Comparison of ENCODE assay signal across 8 cellular contexts in the genomic region with DNA sequence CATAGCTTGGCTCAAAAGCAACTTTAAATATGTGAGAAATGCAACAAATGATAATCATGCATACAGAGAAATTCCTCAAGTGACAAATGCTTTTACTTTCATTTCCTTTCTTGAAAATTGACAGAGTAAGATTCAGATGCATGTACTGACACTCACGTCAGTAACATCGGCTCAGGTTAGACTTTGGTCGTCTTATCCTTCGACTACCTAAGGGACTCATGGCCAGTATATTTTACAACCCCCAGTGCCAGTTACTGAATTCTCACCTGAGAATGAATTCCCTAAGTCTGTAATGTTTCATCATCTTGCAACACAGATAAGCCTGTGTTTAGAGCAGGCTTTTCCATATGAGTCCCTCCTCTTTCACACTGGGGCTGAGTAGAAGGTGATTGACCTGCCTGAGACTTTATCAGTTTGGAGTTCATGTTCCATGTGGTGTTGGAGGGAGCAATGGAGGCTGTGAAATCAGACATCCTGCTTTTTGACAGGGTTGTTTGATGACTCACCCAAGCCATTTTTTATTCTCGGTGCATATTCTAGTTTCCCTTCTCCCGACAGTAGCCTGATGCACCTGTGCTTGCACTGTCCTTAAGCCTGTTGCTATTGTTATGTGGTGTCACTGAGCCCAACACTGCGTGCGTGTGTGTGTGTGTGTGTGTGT. TPM values are rescaled to one million over a fixed set of nuclear protein-coding genes. Genes with fewer than 3 reads are reported as not detected.
DNase-seq lines count a peak whose midpoint lies in the region; ATAC-seq and TF ChIP-seq lines count a peak whose summit lies in the region.

No MANE protein-coding gene starts in this region.

- H3K27me3 Mint-ChIP-seq in activated CD4-positive, alpha-beta T cell treated with anti-CD3 and anti-CD28 coated beads for 36 hours: peaks cover 29% of the 10 kb centered on the region
- H3K27me3 Mint-ChIP-seq in GM23338 (ENCODE audit: insufficient read depth, low read depth, poor library complexity): peaks cover 2% of the 10 kb centered on the region

- H3K27me3 ChIP-seq in GM23338 (ENCODE audit: insufficient read depth): no peaks in the 10 kb centered on the region

- H3K27ac ChIP-seq in GM23338 (ENCODE audit: low read depth): no peak overlapping the region
- H3K27ac ChIP-seq in OCI-LY7 (ENCODE audit: low read depth, low read length, poor library complexity, severe bottlenecking): no peak overlapping the region

- H3K4me2 ChIP-seq in GM23338 (no peak overlapping the region), OCI-LY7 (ENCODE audit: low read length) (no peak overlapping the region)

- peaks cover 6% of the 10 kb centered on the region for H3K36me3 Mint-ChIP-seq in activated CD4-positive, alpha-beta T cell treated with anti-CD3 and anti-CD28 coated beads for 36 hours (ENCODE audit: low read depth)
- H3K36me3 Mint-ChIP-seq in GM23338 (ENCODE audit: low read depth): no peaks in the 10 kb centered on the region
- no peaks in the 10 kb centered on the region for H3K36me3 Mint-ChIP-seq in stimulated activated effector memory CD8-positive, alpha-beta T cell treated with anti-CD3 and anti-CD28 coated beads, Interleukin-12 subunit alpha, Interleukin-12 subunit beta, amount 100 ng/mL, for 72 hours

- H3K4me3 Mint-ChIP-seq in activated CD4-positive, alpha-beta T cell treated with anti-CD3 and anti-CD28 coated beads for 36 hours: peak overlapping the region; percentile 30
- H3K4me3 Mint-ChIP-seq in GM23338: no peak overlapping the region
- H3K4me3 Mint-ChIP-seq in stimulated activated effector memory CD8-positive, alpha-beta T cell treated with anti-CD3 and anti-CD28 coated beads, Interleukin-12 subunit alpha, Interleukin-12 subunit beta, amount 100 ng/mL, for 72 hours: peak overlapping the region; percentile 3

- H3K4me1 Mint-ChIP-seq in activated CD4-positive, alpha-beta T cell treated with anti-CD3 and anti-CD28 coated beads for 36 hours: peaks cover 26% of the 10 kb centered on the region
- H3K4me1 Mint-ChIP-seq in GM23338: no peaks in the 10 kb centered on the region
- peaks cover 21% of the 10 kb centered on the region for H3K4me1 Mint-ChIP-seq in stimulated activated effector memory CD8-positive, alpha-beta T cell treated with anti-CD3 and anti-CD28 coated beads, Interleukin-12 subunit alpha, Interleukin-12 subunit beta, amount 100 ng/mL, for 72 hours

- H3K4me3 ChIP-seq in GM23338 (no peak overlapping the region), OCI-LY7 (ENCODE audit: low read depth, low read length, poor library complexity, severe bottlenecking) (no peak overlapping the region)

- TF ChIP-seq CTCF in GM23338 (conservative IDR thresholded peaks at IDR 0.05; ENCODE audit: low read depth in 2 of 2) (no peak), OCI-LY7 (conservative IDR thresholded peaks at IDR 0.05; ENCODE audit: low read length) (no peak)

- POLR2A ChIA-PET in activated CD4-positive, alpha-beta T cell treated with anti-CD3 and anti-CD28 coated beads for 36 hours (lab: Charles Lee): interaction anchor here (0.5 to 0.7 kb wide), 2 partner anchors 20 to 886 kb away, joined by 3 to 6 read pairs; no protein-coding TSS in a partner anchor
- POLR2A ChIA-PET in OCI-LY7 (lab: Charles Lee): interaction anchor here (0.6 kb wide), 1 partner anchor 513 kb away, joined by 3 read pairs; no protein-coding TSS in a partner anchor

- H3K27ac Mint-ChIP-seq in activated CD4-positive, alpha-beta T cell treated with anti-CD3 and anti-CD28 coated beads for 36 hours: peak overlapping the region; percentile 59
- no peak overlapping the region for H3K27ac Mint-ChIP-seq in GM23338
- peak overlapping the region; percentile 37 for H3K27ac Mint-ChIP-seq in stimulated activated effector memory CD8-positive, alpha-beta T cell treated with anti-CD3 and anti-CD28 coated beads, Interleukin-12 subunit alpha, Interleukin-12 subunit beta, amount 100 ng/mL, for 72 hours

- intact Hi-C loops in activated CD4-positive, alpha-beta T cell treated with anti-CD3 and anti-CD28 coated beads for 36 hours (cut with DNase I, micrococcal nuclease): loop anchor here in 1 of 2 experiments (2.0 to 10.0 kb wide), 4 partner anchors 203 to 861 kb away; no protein-coding TSS in a partner anchor
- intact Hi-C loops in OCI-LY7 (cut with micrococcal nuclease; ENCODE audit: unreplicated experiment): no loop called here

- H3K79me2 ChIP-seq in GM23338 (replicated peaks; ENCODE audit: insufficient read depth) (no peaks in the 10 kb centered on the region), OCI-LY7 (ENCODE audit: insufficient read depth, low read depth, low read length) (no peaks in the 10 kb centered on the region)

- H4K20me1 ChIP-seq in GM23338 (replicated peaks; ENCODE audit: insufficient read depth): no peaks in the 10 kb centered on the region
- H4K20me1 ChIP-seq in OCI-LY7 (ENCODE audit: insufficient read depth, low read length): no peaks in the 10 kb centered on the region

- H3K9me3 Mint-ChIP-seq in activated CD4-positive, alpha-beta T cell treated with anti-CD3 and anti-CD28 coated beads for 36 hours (ENCODE audit: low read depth): peaks cover 11% of the 10 kb centered on the region
- peaks cover 7% of the 10 kb centered on the region for H3K9me3 Mint-ChIP-seq in GM23338
- H3K9me3 Mint-ChIP-seq in stimulated activated effector memory CD8-positive, alpha-beta T cell treated with anti-CD3 and anti-CD28 coated beads, Interleukin-12 subunit alpha, Interleukin-12 subunit beta, amount 100 ng/mL, for 72 hours: peaks cover 5% of the 10 kb centered on the region

- no TSS peak for BruUV-seq in OCI-LY7 (replicated peaks; lab: Mats Ljungman, UMichigan)

- H3K9me2 ChIP-seq in GM23338 (ENCODE audit: insufficient read depth) (no peaks in the 10 kb centered on the region), OCI-LY7 (ENCODE audit: insufficient read depth, low read length) (no peaks in the 10 kb centered on the region)

- no peaks in the 10 kb centered on the region for H3K9me3 ChIP-seq in OCI-LY7 (ENCODE audit: low read length)

- H3F3A ChIP-seq in GM23338 (replicated peaks; ENCODE audit: low read depth): no peaks in the 10 kb centered on the region

- H3K4me1 ChIP-seq in GM23338 (ENCODE audit: insufficient read depth): no peaks in the 10 kb centered on the region
- no peaks in the 10 kb centered on the region for H3K4me1 ChIP-seq in OCI-LY7 (ENCODE audit: insufficient read depth, low read length, poor library complexity, severe bottlenecking)

- DNase-seq in activated CD4-positive, alpha-beta T cell treated with anti-CD3 and anti-CD28 coated beads for 36 hours: peak; percentile 56
- DNase-seq in activated CD4-positive, alpha-beta T cell treated with anti-CD3 and anti-CD28 coated beads for 4 hours: no peak
- DNase-seq in GM23338 (ENCODE audit: low spot score): peak; percentile 13
- DNase-seq in NAMALWA (ENCODE audit: low spot score): peak; percentile 40
- peak; percentile 15 to 66 for DNase-seq in dermis microvascular lymphatic vessel endothelial cell (ENCODE audit: low read depth in 2 of 2)
- no peak for DNase-seq in stimulated activated effector memory CD8-positive, alpha-beta T cell treated with anti-CD3 and anti-CD28 coated beads, Interleukin-12 subunit alpha, Interleukin-12 subunit beta, amount 100 ng/mL, for 72 hours (ENCODE audit: low spot score in 2 of 2)
- no peak for DNase-seq in NCI-H2171 (lab: John Stamatoyannopoulos, UW)
- no peak for DNase-seq in OCI-LY7 (ENCODE audit: low spot score)

- H3K36me3 ChIP-seq in GM23338 (ENCODE audit: insufficient read depth) (no peaks in the 10 kb centered on the region), OCI-LY7 (ENCODE audit: insufficient read depth, low read length) (no peaks in the 10 kb centered on the region)

- 0 out of 2 replicates have a peak overlapping the region, but pooled peaks have one; percentile 32 for H2AFZ ChIP-seq in GM23338
- H2AFZ ChIP-seq in OCI-LY7 (ENCODE audit: low read length): no peak overlapping the region

- CTCF ChIA-PET in activated CD4-positive, alpha-beta T cell treated with anti-CD3 and anti-CD28 coated beads for 36 hours (lab: Charles Lee): interaction anchor here (0.8 kb wide), 1 partner anchor 48 kb away, joined by 3 read pairs; no protein-coding TSS in a partner anchor
- CTCF ChIA-PET in OCI-LY7 (lab: Charles Lee; ENCODE audit: unreplicated experiment): no interaction called here

- peak; percentile 49 for ATAC-seq in activated CD4-positive, alpha-beta T cell treated with anti-CD3 and anti-CD28 coated beads for 36 hours
- no peak for ATAC-seq in GM23338
- ATAC-seq in stimulated activated effector memory CD8-positive, alpha-beta T cell treated with anti-CD3 and anti-CD28 coated beads, Interleukin-12 subunit alpha, Interleukin-12 subunit beta, amount 100 ng/mL, for 72 hours: peak; percentile 8

TF ChIP-seq in GM23338, 12 proteins besides CTCF, POLR2A, EP300 and RAD21 (continues in another document):
- no peak for TF ChIP-seq ZNF114 (CRISPR knock-in tag; IDR thresholded peaks at IDR 0.05)
- no peak for TF ChIP-seq REST (IDR thresholded peaks at IDR 0.05; ENCODE audit: unreplicated experiment)

RNA-seq across cellular contexts. Expression of gene ATP8B1, which starts 30.5 kb away (rescaled TPM):
- total RNA-seq in activated CD4-positive, alpha-beta T cell treated with anti-CD3 and anti-CD28 coated beads for 36 hours: not detected
- 3.0 and 3.9 TPM in 2 replicates for total RNA-seq in GM23338 (2014; rRNA removed; shearing (Covaris generic))
- polyA plus RNA-seq in GM23338 (2016; fragmentation: Nextera tagmentation; extraction: Ambion mirVana): 1.0 and 1.7 TPM in 2 replicates
- total RNA-seq in dermis microvascular lymphatic vessel endothelial cell (18.2 and 34.0 TPM in 2 replicates), OCI-LY7 (2022) (not detected in 2 replicates)
- total RNA-seq in OCI-LY7 (2014; rRNA removed; shearing (Covaris generic)): not detected in 2 replicates

Comparison
In these comparisons a context has a peak if more than half of its experiments do, and no peak if none do; other contexts are left out.
1. DNase-seq: peak in activated CD4-positive, alpha-beta T cell treated with anti-CD3 and anti-CD28 coated beads for 36 hours (single experiment), GM23338 (single experiment), NAMALWA (single experiment) and dermis microvascular lymphatic vessel endothelial cell (2 of 2); none in activated CD4-positive, alpha-beta T cell treated with anti-CD3 and anti-CD28 coated beads for 4 hours (0 of 2), stimulated activated effector memory CD8-positive, alpha-beta T cell treated with anti-CD3 and anti-CD28 coated beads, Interleukin-12 subunit alpha, Interleukin-12 subunit beta, amount 100 ng/mL, for 72 hours (0 of 2), NCI-H2171 (single experiment) and OCI-LY7 (single experiment).